Comparison of ENCODE assay signal across 20 cellular contexts in the genomic region with DNA sequence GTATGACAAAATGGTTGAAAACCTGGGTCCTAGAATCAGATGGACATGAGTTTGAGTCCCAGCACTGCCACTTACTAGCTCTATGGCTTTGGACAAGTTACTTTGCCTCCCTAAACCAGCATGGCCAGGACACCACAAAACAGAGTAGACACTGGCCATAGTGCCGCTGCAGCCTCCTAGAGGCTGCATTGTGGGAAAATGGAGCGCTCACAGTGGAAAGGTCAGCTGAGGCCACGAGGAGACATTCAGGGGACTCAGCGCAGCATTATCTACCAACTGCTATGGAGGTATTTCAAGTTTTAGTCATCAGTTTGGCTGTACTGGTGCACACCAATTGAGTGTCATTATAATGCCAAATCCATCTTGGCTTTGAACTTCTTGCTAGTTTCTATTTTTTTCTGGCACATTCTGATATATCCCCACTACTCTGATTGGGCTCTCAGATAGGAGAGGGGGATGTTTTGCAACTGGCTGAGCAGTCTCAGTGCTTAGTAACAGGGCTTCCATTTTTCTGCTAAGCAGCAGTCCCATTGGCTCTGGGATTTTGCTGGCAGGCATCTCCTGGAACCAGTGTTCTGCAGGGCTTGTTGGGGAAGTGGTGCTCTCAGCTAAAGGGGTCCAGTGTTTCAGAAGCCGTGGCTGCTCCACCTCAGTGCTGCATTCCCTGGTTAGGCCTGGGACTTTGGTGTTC. TPM values are rescaled to one million over a fixed set of nuclear protein-coding genes. Genes with fewer than 3 reads are reported as not detected.
A peak's percentile ranks its signal among the peaks of the same experiment; 100 is the strongest.
DNase-seq lines count a peak whose midpoint lies in the region; ATAC-seq and TF ChIP-seq lines count a peak whose summit lies in the region.
"Had no signal": no experiment of that assay in that cellular context is flagged by ENCODE, and none has a peak within 500 bp of the region (broad histone marks: within the 10 kb centered on the region; RNA-seq: fewer than 3 reads in every experiment).

No MANE protein-coding gene starts in this region.

- in situ Hi-C loops in gastrocnemius medialis (cut with MboI; ENCODE audit: low sequenced_read_pairs in 4 of 4), result loop anchor here in 2 of 4 donors (10.0 kb wide), 1 partner anchor 51 kb away; no protein-coding TSS in a partner anchor

- TF ChIP-seq CTCF in gastrocnemius medialis (IDR thresholded peaks at IDR 0.05 in 4 of 5, conservative IDR thresholded peaks at IDR 0.05 in 1 of 5), result no peak

- H3K9me3 ChIP-seq in gastrocnemius medialis, result no peaks in the 10 kb centered on the region

- peaks cover 0 to 12% of the 10 kb centered on the region in 2 donors for H3K36me3 ChIP-seq in gastrocnemius medialis

- H3K4me1 ChIP-seq in gastrocnemius medialis, result peaks cover 22 to 32% of the 10 kb centered on the region in 2 donors

- H3K27me3 ChIP-seq in gastrocnemius medialis, result no peaks in the 10 kb centered on the region

- H3K27ac ChIP-seq in gastrocnemius medialis, result peak overlapping the region; percentile 38 to 85 (median 78)
- H3K27ac ChIP-seq: GM23248, HL-60 had no signal

- TF ChIP-seq POLR2A in gastrocnemius medialis (IDR thresholded peaks at IDR 0.05), result no peak

- intact Hi-C loops in left ventricle myocardium superior (cut with micrococcal nuclease) (loop anchor here (10.0 kb wide), 1 partner anchor 69 kb away; no protein-coding TSS in a partner anchor), left cardiac atrium (cut with DNase I) (no loop called here), gastrocnemius medialis (cut with DNase I; ENCODE audit: low total_unique reads) (no loop called here)

- DNase-seq in left ventricle myocardium superior (no peak), left cardiac atrium (no peak), DMS 273 (lab: John Stamatoyannopoulos, UW; ENCODE audit: unreplicated experiment) (peak; percentile 95), gastrocnemius medialis (no peak), NCI-H1436 treated with DMSO at 0.1 percent for 48 hours (lab: John Stamatoyannopoulos, UW) (no peak)
- no peak for DNase-seq in stimulated activated CD4-positive, alpha-beta T cell treated with anti-CD3 and anti-CD28 coated beads, Interleukin-2, amount 100 ng/mL, for 48 hours
- no peak for DNase-seq in stimulated activated CD4-positive, alpha-beta T cell treated with anti-CD3 and anti-CD28 coated beads, Interleukin-1b, Interleukin-23, amount 100 ng/mL, for 48 hours
- DNase-seq: 8988T; CD4-positive, alpha-beta memory T cell; DMS53; DND-41; EL; GM23248; HCEC 1CT had no signal

- ATAC-seq in left ventricle myocardium superior (peak; percentile 4), left cardiac atrium (no peak), SK-N-SH treated with all-trans-retinoic acid at 6 μM for 48 hours (peak; percentile 8; the same call in 1 of the 3 replicates), gastrocnemius medialis (no peak)
- ATAC-seq: GM12878 had no signal

- H3K4me3 ChIP-seq in gastrocnemius medialis, result no peak overlapping the region
- H3K4me3 ChIP-seq: GM12878, GM23248 had no signal

TF ChIP-seq in SK-N-SH treated with all-trans-retinoic acid at 6 μM for 48 hours, 23 proteins besides CTCF, POLR2A, EP300 and RAD21:
- TF ChIP-seq ZC3H10 (CRISPR knock-in tag; IDR thresholded peaks at IDR 0.05), result no peak
- TF ChIP-seq, protein P1, sequence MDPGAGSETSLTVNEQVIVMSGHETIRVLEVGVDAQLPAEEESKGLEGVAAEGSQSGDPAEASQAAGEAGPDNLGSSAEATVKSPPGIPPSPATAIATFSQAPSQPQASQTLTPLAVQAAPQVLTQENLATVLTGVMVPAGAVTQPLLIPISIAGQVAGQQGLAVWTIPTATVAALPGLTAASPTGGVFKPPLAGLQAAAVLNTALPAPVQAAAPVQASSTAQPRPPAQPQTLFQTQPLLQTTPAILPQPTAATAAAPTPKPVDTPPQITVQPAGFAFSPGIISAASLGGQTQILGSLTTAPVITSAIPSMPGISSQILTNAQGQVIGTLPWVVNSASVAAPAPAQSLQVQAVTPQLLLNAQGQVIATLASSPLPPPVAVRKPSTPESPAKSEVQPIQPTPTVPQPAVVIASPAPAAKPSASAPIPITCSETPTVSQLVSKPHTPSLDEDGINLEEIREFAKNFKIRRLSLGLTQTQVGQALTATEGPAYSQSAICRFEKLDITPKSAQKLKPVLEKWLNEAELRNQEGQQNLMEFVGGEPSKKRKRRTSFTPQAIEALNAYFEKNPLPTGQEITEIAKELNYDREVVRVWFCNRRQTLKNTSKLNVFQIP (CRISPR knock-in tag; IDR thresholded peaks at IDR 0.05; ENCODE audit: borderline replicate concordance, low read depth), result no peak
- no peak for TF ChIP-seq ARNTL (CRISPR knock-in tag; IDR thresholded peaks at IDR 0.05; ENCODE audit: borderline replicate concordance, low read depth)
- no peak for TF ChIP-seq GLIS3 (CRISPR knock-in tag; IDR thresholded peaks at IDR 0.05)
- TF ChIP-seq RARB (CRISPR knock-in tag; IDR thresholded peaks at IDR 0.05), result no peak
- TF ChIP-seq, protein P2, sequence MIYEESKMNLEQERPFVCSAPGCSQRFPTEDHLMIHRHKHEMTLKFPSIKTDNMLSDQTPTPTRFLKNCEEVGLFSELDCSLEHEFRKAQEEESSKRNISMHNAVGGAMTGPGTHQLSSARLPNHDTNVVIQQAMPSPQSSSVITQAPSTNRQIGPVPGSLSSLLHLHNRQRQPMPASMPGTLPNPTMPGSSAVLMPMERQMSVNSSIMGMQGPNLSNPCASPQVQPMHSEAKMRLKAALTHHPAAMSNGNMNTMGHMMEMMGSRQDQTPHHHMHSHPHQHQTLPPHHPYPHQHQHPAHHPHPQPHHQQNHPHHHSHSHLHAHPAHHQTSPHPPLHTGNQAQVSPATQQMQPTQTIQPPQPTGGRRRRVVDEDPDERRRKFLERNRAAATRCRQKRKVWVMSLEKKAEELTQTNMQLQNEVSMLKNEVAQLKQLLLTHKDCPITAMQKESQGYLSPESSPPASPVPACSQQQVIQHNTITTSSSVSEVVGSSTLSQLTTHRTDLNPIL (CRISPR knock-in tag; IDR thresholded peaks at IDR 0.05; ENCODE audit: low read depth), result no peak
- TF ChIP-seq ISL1 (CRISPR knock-in tag; IDR thresholded peaks at IDR 0.05), result no peak
- TF ChIP-seq ZNF8 (CRISPR knock-in tag; IDR thresholded peaks at IDR 0.05), result no peak
- TF ChIP-seq, protein P3, sequence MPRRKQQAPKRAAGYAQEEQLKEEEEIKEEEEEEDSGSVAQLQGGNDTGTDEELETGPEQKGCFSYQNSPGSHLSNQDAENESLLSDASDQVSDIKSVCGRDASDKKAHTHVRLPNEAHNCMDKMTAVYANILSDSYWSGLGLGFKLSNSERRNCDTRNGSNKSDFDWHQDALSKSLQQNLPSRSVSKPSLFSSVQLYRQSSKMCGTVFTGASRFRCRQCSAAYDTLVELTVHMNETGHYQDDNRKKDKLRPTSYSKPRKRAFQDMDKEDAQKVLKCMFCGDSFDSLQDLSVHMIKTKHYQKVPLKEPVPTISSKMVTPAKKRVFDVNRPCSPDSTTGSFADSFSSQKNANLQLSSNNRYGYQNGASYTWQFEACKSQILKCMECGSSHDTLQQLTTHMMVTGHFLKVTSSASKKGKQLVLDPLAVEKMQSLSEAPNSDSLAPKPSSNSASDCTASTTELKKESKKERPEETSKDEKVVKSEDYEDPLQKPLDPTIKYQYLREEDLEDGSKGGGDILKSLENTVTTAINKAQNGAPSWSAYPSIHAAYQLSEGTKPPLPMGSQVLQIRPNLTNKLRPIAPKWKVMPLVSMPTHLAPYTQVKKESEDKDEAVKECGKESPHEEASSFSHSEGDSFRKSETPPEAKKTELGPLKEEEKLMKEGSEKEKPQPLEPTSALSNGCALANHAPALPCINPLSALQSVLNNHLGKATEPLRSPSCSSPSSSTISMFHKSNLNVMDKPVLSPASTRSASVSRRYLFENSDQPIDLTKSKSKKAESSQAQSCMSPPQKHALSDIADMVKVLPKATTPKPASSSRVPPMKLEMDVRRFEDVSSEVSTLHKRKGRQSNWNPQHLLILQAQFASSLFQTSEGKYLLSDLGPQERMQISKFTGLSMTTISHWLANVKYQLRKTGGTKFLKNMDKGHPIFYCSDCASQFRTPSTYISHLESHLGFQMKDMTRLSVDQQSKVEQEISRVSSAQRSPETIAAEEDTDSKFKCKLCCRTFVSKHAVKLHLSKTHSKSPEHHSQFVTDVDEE (CRISPR knock-in tag; IDR thresholded peaks at IDR 0.05), result no peak
- TF ChIP-seq, protein P4, sequence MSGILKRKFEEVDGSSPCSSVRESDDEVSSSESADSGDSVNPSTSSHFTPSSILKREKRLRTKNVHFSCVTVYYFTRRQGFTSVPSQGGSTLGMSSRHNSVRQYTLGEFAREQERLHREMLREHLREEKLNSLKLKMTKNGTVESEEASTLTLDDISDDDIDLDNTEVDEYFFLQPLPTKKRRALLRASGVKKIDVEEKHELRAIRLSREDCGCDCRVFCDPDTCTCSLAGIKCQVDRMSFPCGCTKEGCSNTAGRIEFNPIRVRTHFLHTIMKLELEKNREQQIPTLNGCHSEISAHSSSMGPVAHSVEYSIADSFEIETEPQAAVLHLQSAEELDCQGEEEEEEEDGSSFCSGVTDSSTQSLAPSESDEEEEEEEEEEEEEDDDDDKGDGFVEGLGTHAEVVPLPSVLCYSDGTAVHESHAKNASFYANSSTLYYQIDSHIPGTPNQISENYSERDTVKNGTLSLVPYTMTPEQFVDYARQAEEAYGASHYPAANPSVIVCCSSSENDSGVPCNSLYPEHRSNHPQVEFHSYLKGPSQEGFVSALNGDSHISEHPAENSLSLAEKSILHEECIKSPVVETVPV (CRISPR knock-in tag; IDR thresholded peaks at IDR 0.05), result no peak
- TF ChIP-seq CSDC2 (CRISPR knock-in tag; IDR thresholded peaks at IDR 0.05), result no peak
- TF ChIP-seq SNAI2 (CRISPR knock-in tag; IDR thresholded peaks at IDR 0.05), result no peak
- no peak for TF ChIP-seq TCF4 (CRISPR knock-in tag; IDR thresholded peaks at IDR 0.05; ENCODE audit: borderline replicate concordance)
- TF ChIP-seq ZNF565 (CRISPR knock-in tag; conservative IDR thresholded peaks at IDR 0.05; ENCODE audit: low read depth), result no peak
- TF ChIP-seq OSR1 (CRISPR knock-in tag; IDR thresholded peaks at IDR 0.05), result no peak

RNA-seq across cellular contexts. Expression of a gene that starts 16.2 kb away (rescaled TPM):
- 39.6 TPM for total RNA-seq in left ventricle myocardium superior
- total RNA-seq in left cardiac atrium, result 10 to 100 TPM; 10.6 to 22.8 TPM
- total RNA-seq in gastrocnemius medialis, result 10 to 100 TPM; 10.8 to 85.5 (median 59.9) TPM
- total RNA-seq: A673, G401, GM23248, HT1080 had no signal

RNA-seq across cellular contexts. Expression of a gene that starts 16.3 kb away (rescaled TPM):
- 15.0 TPM for total RNA-seq in left ventricle myocardium superior
- 10 to 100 TPM; 19.1 to 40.0 TPM for total RNA-seq in left cardiac atrium
- total RNA-seq in gastrocnemius medialis, result 1 to 10 TPM in 3 of 4 donors, under 1 TPM in 1; 0.78 to 3.3 (median 2.4) TPM
- total RNA-seq: GM23248, HT1080 had no signal

RNA-seq across cellular contexts. Expression of a gene that starts 35.5 kb away (rescaled TPM):
- total RNA-seq in left ventricle myocardium superior (2.4 TPM), left cardiac atrium (1 to 10 TPM in 1 of 2 donors, under 1 TPM in 1; 0.58 to 2.6 TPM), gastrocnemius medialis (1 to 10 TPM in 3 of 4 donors, under 1 TPM in 1; 0.92 to 9.0 (median 3.2) TPM)
- total RNA-seq: A673, GM23248, HT1080 had no signal

Comparison
In these comparisons a context has a peak if more than half of its experiments do, and no peak if none do; other contexts are left out.
1. ATAC-seq: peak in left ventricle myocardium superior (single experiment) and SK-N-SH treated with all-trans-retinoic acid at 6 μM for 48 hours (single experiment); none in left cardiac atrium (0 of 2) and gastrocnemius medialis (0 of 2).